In the genomic region with DNA sequence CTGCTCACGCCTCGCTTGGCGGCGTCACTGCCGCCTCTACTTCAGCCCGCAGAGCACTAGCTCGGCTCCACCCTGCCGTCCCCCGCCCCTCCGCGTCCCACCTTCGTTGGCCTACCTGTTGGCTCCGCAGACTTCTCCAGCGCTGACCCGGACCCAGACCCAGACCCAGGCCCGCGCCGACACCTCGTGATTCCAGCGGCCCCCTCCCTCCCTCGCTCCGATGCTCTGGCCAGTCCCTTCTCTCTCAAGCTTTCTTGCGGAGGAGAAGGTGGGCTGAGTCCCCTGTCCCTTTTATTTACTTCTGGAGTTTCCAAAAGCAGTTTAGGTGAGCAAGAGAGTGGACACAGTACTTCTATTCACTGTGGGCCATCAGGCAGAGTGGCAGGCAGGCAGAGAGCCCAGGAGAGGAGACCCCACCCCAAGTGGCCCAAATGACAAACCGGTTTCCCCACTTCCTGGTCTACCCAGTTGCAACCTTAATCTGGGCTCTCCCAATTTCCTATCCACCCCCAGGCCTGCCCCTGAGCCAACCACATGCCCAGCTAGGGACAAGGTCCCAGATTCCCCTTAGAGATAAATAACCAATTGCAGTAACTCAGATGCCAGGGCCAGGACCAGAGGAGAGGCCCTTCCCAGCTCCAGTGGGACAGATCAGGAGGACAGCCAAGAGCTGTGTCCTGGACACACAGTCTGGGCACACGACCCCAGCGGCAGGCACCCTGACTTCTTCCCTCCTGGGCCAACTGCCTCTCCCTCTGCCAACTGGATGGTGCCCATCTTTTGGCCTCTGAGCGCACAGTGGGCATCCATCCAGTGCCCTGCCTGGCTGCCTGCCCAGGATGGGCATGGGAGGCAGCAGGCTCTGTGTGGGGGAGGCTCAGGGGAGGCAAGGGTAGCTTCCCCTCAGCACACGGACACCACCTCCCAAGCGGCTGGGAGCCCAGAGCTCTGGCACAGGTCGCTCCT, we compare ENCODE assay signal across 9 cellular contexts. TPM values are rescaled to one million over a fixed set of nuclear protein-coding genes. Genes with fewer than 3 reads are reported as not detected.
DNase-seq lines count a peak whose midpoint lies in the region; ATAC-seq and TF ChIP-seq lines count a peak whose summit lies in the region.
"Had no signal": no experiment of that assay in that cellular context is flagged by ENCODE, and none has a peak within 500 bp of the region (broad histone marks: within the 10 kb centered on the region; RNA-seq: fewer than 3 reads in every experiment).

No MANE protein-coding gene starts in this region.

- CTCF ChIA-PET in HEK293 (lab: Yijun Ruan, JAX), result interaction anchor here (0.6 to 19.3 kb wide), 26 partner anchors 10 to 998 kb away, joined by 3 to 188 read pairs (median 3); a partner anchor contains a TSS

- H3K4me3 ChIP-seq in HEK293 (ENCODE audit: low read depth, low read length) (peak overlapping the region; percentile 21), right cardiac atrium (ENCODE audit: low read length) (peak overlapping the region; percentile 74), skeletal muscle tissue (ENCODE audit: low read length in 3 of 3) (peak overlapping the region in 2 of 3 donors; percentile 22 to 61)

- peak; percentile 56 to 79 for ATAC-seq in right cardiac atrium
- ATAC-seq in GM21723 (IDR thresholded peaks at IDR 0.05; ENCODE audit: unreplicated experiment), result no peak

- H3K36me3 ChIP-seq in HEK293 (ENCODE audit: control insufficient read depth in 2 of 2, insufficient read depth in 1 of 2, low read length in 2 of 2) (no peaks in the 10 kb centered on the region), skeletal muscle tissue (ENCODE audit: control insufficient read depth in 3 of 3, insufficient read depth in 3 of 3, low read length in 3 of 3) (no peaks in the 10 kb centered on the region)

- TF ChIP-seq CTCF in HEK293 (tag by site-specific recombination; IDR thresholded peaks at IDR 0.05), result no peak
- no peak; the same call in 1 of the 2 replicates for TF ChIP-seq CTCF in VCaP (conservative IDR thresholded peaks at IDR 0.05)

- H3K9me3 ChIP-seq in HEK293 (ENCODE audit: control insufficient read depth, insufficient read depth, low read depth, low read length), result no peaks in the 10 kb centered on the region
- H3K9me3 ChIP-seq in right cardiac atrium (ENCODE audit: control insufficient read depth, low read length), result no peaks in the 10 kb centered on the region
- H3K9me3 ChIP-seq in skeletal muscle tissue (ENCODE audit: control insufficient read depth in 3 of 3, low read length in 3 of 3), result peaks cover 0 to 3% (median 0%) of the 10 kb centered on the region in 3 donors

- H3K4me1 ChIP-seq in HEK293 (ENCODE audit: control insufficient read depth, insufficient read depth, low read length) (peaks cover 6% of the 10 kb centered on the region), right cardiac atrium (ENCODE audit: control insufficient read depth, insufficient read depth, low read length) (no peaks in the 10 kb centered on the region), skeletal muscle tissue (ENCODE audit: control insufficient read depth in 3 of 3, insufficient read depth in 3 of 3, low read length in 3 of 3) (peaks cover 8 to 13% (median 9%) of the 10 kb centered on the region in 3 donors)

- no peak overlapping the region for H3K9ac ChIP-seq in skeletal muscle tissue (ENCODE audit: low read depth in 1 of 3, low read length in 3 of 3)

- H3K27me3 ChIP-seq in right cardiac atrium (ENCODE audit: control insufficient read depth, insufficient read depth) (no peaks in the 10 kb centered on the region), skeletal muscle tissue (ENCODE audit: control insufficient read depth in 3 of 3, insufficient read depth in 3 of 3, low read length in 3 of 3) (peaks cover 58 to 75% (median 68%) of the 10 kb centered on the region in 3 donors)

- WGBS in right cardiac atrium, result 10% methylated on average over 30 of the region's 30 CpGs

- POLR2A ChIA-PET in HEK293 (lab: Yijun Ruan, JAX), result interaction anchor here (0.6 to 1.2 kb wide), 2 partner anchors 8 to 23 kb away, joined by 3 to 6 read pairs; no protein-coding TSS in a partner anchor

- TF ChIP-seq POLR2A in erythroblast (IDR thresholded peaks at IDR 0.05; ENCODE audit: low read length), result no peak

- DNase-seq in right cardiac atrium, result peak; percentile 51 to 88 (median 86)
- no peak for DNase-seq in stimulated activated CD4-positive, alpha-beta T cell treated with anti-CD3 and anti-CD28 coated beads, Interleukin-4, amount 100 ng/mL, for 4 hours
- no peak for DNase-seq in AML-193 (lab: John Stamatoyannopoulos, UW)
- no peak for DNase-seq in erythroblast (lab: John Stamatoyannopoulos, UW)
- DNase-seq: aorta had no signal

- H3K27ac ChIP-seq in HEK293 (ENCODE audit: extremely low read depth, low read depth, low read length), result no peak overlapping the region
- peak overlapping the region; percentile 88 for H3K27ac ChIP-seq in VCaP
- H3K27ac ChIP-seq in right cardiac atrium (ENCODE audit: low read length), result no peak overlapping the region
- no peak overlapping the region for H3K27ac ChIP-seq in skeletal muscle tissue (ENCODE audit: low read depth, low read length)

- intact Hi-C loops in right cardiac atrium (cut with DNase I), result no loop called here

TF ChIP-seq in HEK293, 187 proteins besides CTCF, POLR2A, EP300 and RAD21 (continues in another document):
- TF ChIP-seq, protein P1, sequence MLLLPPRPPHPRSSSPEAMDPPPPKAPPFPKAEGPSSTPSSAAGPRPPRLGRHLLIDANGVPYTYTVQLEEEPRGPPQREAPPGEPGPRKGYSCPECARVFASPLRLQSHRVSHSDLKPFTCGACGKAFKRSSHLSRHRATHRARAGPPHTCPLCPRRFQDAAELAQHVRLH (tag by site-specific recombination; IDR thresholded peaks at IDR 0.05), result no peak
- TF ChIP-seq WT1 (tag by site-specific recombination; IDR thresholded peaks at IDR 0.05) (peak; percentile 42), ZNF155 (tag by site-specific recombination; IDR thresholded peaks at IDR 0.05) (no peak), YY2 (tag by site-specific recombination; IDR thresholded peaks at IDR 0.05) (0 out of 2 replicates have a peak, but pooled peaks have one; percentile 5), KLF1 (tag by site-specific recombination; IDR thresholded peaks at IDR 0.05) (0 out of 2 replicates have a peak, but pooled peaks have one; percentile 1), GLIS1 (tag by site-specific recombination; IDR thresholded peaks at IDR 0.05) (peak; percentile 86), SCRT2 (tag by site-specific recombination; IDR thresholded peaks at IDR 0.05) (peak; percentile 95), ZNF501 (tag by site-specific recombination; IDR thresholded peaks at IDR 0.05) (peak; percentile 1; the same call in 1 of the 2 replicates), ZBTB20 (tag by site-specific recombination; IDR thresholded peaks at IDR 0.05) (peak; percentile 44; the same call in 1 of the 2 replicates)
- TF ChIP-seq, protein P2, sequence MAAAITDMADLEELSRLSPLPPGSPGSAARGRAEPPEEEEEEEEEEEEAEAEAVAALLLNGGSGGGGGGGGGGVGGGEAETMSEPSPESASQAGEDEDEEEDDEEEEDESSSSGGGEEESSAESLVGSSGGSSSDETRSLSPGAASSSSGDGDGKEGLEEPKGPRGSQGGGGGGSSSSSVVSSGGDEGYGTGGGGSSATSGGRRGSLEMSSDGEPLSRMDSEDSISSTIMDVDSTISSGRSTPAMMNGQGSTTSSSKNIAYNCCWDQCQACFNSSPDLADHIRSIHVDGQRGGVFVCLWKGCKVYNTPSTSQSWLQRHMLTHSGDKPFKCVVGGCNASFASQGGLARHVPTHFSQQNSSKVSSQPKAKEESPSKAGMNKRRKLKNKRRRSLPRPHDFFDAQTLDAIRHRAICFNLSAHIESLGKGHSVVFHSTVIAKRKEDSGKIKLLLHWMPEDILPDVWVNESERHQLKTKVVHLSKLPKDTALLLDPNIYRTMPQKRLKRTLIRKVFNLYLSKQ (tag by site-specific recombination; IDR thresholded peaks at IDR 0.05; ENCODE audit: borderline replicate concordance), result no peak
- TF ChIP-seq, protein P3, sequence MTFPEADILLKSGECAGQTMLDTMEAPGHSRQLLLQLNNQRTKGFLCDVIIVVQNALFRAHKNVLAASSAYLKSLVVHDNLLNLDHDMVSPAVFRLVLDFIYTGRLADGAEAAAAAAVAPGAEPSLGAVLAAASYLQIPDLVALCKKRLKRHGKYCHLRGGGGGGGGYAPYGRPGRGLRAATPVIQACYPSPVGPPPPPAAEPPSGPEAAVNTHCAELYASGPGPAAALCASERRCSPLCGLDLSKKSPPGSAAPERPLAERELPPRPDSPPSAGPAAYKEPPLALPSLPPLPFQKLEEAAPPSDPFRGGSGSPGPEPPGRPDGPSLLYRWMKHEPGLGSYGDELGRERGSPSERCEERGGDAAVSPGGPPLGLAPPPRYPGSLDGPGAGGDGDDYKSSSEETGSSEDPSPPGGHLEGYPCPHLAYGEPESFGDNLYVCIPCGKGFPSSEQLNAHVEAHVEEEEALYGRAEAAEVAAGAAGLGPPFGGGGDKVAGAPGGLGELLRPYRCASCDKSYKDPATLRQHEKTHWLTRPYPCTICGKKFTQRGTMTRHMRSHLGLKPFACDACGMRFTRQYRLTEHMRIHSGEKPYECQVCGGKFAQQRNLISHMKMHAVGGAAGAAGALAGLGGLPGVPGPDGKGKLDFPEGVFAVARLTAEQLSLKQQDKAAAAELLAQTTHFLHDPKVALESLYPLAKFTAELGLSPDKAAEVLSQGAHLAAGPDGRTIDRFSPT (tag by site-specific recombination; IDR thresholded peaks at IDR 0.05), result peak; percentile 76
- TF ChIP-seq, protein P4, sequence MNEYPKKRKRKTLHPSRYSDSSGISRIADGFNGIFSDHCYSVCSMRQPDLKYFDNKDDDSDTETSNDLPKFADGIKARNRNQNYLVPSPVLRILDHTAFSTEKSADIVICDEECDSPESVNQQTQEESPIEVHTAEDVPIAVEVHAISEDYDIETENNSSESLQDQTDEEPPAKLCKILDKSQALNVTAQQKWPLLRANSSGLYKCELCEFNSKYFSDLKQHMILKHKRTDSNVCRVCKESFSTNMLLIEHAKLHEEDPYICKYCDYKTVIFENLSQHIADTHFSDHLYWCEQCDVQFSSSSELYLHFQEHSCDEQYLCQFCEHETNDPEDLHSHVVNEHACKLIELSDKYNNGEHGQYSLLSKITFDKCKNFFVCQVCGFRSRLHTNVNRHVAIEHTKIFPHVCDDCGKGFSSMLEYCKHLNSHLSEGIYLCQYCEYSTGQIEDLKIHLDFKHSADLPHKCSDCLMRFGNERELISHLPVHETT (tag by site-specific recombination; IDR thresholded peaks at IDR 0.05), result no peak

RNA-seq across cellular contexts. Expression of a gene that starts 1.2 kb away (rescaled TPM):
- total RNA-seq in right cardiac atrium (1 to 10 TPM in 3 of 4 donors, under 1 TPM in 1; 0.89 to 4.8 (median 3.0) TPM), skeletal muscle tissue (0.52 TPM)
- polyA plus RNA-seq in right cardiac atrium, result 2.6 TPM

Comparison
In these comparisons a context has a peak if more than half of its experiments do, and no peak if none do; other contexts are left out.
1. H3K4me3 ChIP-seq: peak in every context shown above with its lines; median percentile 74 in right cardiac atrium; 42 in skeletal muscle tissue; 21 in HEK293.
2. DNase-seq: peak in right cardiac atrium (3 of 3); none in stimulated activated CD4-positive, alpha-beta T cell treated with anti-CD3 and anti-CD28 coated beads, Interleukin-4, amount 100 ng/mL, for 4 hours (0 of 2), AML-193 (0 of 2) and erythroblast (0 of 2).